8 cellular contexts compared by ENCODE assay signal in the genomic region with DNA sequence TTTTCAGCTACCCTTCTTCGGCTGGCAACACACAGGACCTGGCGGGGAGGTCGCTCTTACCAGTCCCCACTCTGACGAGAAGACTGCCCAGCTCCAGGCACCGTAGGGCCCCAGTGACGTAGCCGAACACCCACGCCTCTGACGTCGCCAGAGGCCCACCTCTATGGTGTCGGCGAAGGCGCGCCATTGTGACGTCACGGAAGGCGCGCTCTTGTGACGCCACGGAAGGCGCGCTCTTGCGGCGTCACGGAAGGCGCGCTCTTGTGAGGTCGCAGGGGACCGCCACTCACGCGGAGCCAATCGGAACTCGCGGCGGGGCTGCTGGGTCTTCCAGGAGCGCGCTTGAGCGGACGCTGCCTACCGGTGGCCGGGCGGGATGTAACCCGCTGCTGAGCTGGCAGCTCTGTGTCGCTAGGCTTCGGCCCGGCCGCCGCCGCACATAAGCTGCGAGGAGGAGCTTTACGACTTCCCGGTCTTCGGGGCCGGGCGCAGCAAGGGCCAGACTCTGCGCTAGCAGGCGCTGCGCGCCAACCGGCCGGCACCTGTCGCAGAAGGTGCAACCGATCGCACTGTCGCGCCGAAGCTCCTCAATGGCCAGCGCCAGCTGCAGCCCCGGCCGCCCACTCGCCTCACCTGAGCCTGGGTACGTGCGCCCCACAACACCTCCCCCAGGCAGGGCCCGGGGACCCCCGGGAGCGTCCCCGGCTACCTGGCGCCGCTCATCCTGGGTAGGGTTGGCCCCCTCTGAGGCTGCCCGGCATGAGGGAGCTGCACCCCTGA.
A peak's percentile ranks its signal among the peaks of the same experiment; 100 is the strongest.
DNase-seq lines count a peak whose midpoint lies in the region; ATAC-seq, FAIRE-seq and TF ChIP-seq lines count a peak whose summit lies in the region.
"Not testable (repeated sequence)": the region's sequence is repeated elsewhere in the genome, so short reads cannot be mapped to it uniquely, and the experiment has no call there.

No MANE protein-coding gene starts in this region.

- H3K27ac Mint-ChIP-seq in endodermal cell: peak overlapping the region; percentile 99

- H3K36me3 ChIP-seq in endodermal cell (ENCODE audit: control insufficient read depth, insufficient read depth, low read length): not testable (repeated sequence)

- H3K27me3 Mint-ChIP-seq in endodermal cell (ENCODE audit: insufficient read depth): not testable (repeated sequence)

- TF ChIP-seq CTCF in endodermal cell (conservative IDR thresholded peaks at IDR 0.05): not testable (repeated sequence)

- FAIRE-seq in HTR-8/SVneo (lab: Jason Lieb, UNC): peak; percentile 51

- H3K27ac ChIP-seq in endodermal cell (ENCODE audit: low read depth, low read length): peak overlapping the region; percentile 89

- not testable (repeated sequence) for H3K4me1 ChIP-seq in endodermal cell (ENCODE audit: control insufficient read depth, insufficient read depth, low read length)

- WGBS in endodermal cell (ENCODE audit: insufficient coverage in 1 of 2, insufficient read length in 1 of 2), 2 experiments: 0 to 1% methylated on average over 21 to 80 of the region's 80 CpGs

- peak overlapping the region; percentile 85 for H3K4me3 ChIP-seq in endodermal cell (ENCODE audit: low read length)

- H3K9ac ChIP-seq in endodermal cell (ENCODE audit: extremely low read depth, low read length, poor library complexity, severe bottlenecking): peak overlapping the region; percentile 78

- H3K4me3 Mint-ChIP-seq in endodermal cell: peak overlapping the region; percentile 83

- not testable (repeated sequence) for H3K9me3 ChIP-seq in endodermal cell (ENCODE audit: control insufficient read depth, low read length)

- DNase-seq in Caki2 (ENCODE audit: low read depth) (peak; percentile 98), HTR-8/SVneo (ENCODE audit: insufficient read length, low spot score) (peak; percentile 80), NOMO-1 treated with DMSO at 0.1 percent for 48 hours (lab: John Stamatoyannopoulos, UW; ENCODE audit: unreplicated experiment) (peak; percentile 75), endodermal cell (peak; percentile 98), mesenteric fat pad (ENCODE audit: low spot score) (peak; percentile 98)
- DNase-seq in activated CD8-positive, alpha-beta memory T cell treated with anti-CD3 and anti-CD28 coated beads, Interleukin-2, amount 50 U/mL, for 1 hour (ENCODE audit: extremely low read depth): peak; percentile 90
- DNase-seq in stimulated activated CD8-positive, alpha-beta memory T cell treated with anti-CD3 and anti-CD28 coated beads, Interleukin-15, amount 100 ng/mL, for 1 hour (ENCODE audit: low read depth): peak; percentile 90

- H3K27me3 ChIP-seq in endodermal cell (ENCODE audit: control insufficient read depth, insufficient read depth, low read length, poor library complexity, severe bottlenecking): not testable (repeated sequence)

- H3K4me1 Mint-ChIP-seq in endodermal cell: not testable (repeated sequence)

- H3K36me3 Mint-ChIP-seq in endodermal cell (ENCODE audit: low read depth): not testable (repeated sequence)

- in situ Hi-C loops in Caki2 (cut with HindIII; ENCODE audit: low pct_unique_long_range_greater_than_20kb, low sequenced_read_pairs): not testable (repeated sequence)

- H3K9me3 Mint-ChIP-seq in endodermal cell: not testable (repeated sequence)

- ATAC-seq in GM21381 (IDR thresholded peaks at IDR 0.05; ENCODE audit: unreplicated experiment): peak; percentile 100

Comparison
In these comparisons a context has a peak if more than half of its experiments do, and no peak if none do; other contexts are left out.
1. Peak in every context shown above with its lines: DNase-seq, ATAC-seq, H3K4me3 ChIP-seq and H3K27ac ChIP-seq.